Comparison of ENCODE assay signal across 1 cellular context in the genomic region with DNA sequence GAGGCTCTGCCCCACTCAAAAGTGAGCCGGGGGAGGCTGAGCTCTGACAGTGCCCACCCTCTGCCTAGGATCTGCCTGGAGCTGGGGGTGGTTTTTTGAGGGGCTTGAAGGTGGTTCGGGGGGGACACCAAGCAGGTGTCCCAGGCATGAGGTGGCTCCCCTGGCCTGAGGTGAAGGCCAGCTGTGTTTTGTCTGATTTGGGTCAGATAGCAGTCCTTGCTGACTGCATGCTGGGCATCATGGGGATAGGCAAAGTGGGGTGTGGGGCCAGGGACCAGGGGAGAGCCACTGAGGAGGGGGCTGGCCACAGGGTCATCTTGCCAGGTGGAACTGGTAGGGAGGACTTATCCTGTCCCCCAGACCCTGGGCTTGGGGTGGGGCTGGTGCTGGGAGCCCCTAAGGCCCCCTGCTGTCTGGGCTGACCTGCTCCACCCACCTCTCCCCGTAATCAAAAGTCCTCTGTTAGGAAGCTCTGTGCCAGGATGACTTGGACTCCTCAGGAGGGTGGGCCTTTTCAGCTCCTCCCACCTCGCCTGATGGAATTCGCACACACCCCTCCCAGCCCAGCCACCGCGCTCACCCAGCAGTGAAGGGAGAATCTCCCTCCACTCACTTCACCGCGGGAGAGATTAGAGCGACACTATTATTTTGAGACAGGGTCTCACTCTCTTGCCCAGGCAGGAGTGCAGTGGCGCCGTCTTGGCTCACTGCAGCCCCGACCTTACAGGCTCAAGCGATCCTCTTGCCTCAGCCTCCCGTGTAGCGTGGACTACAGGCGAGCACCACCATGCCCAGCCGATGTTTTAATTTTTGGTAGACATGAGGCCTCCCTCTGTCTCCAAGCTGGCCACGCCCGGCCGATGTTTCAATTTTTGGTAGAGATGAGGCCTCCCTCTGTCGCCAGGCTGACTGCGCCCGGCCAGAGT.
TF ChIP-seq lines count a peak whose summit lies in the region.

No MANE protein-coding gene starts in this region.

TF ChIP-seq in GM12891, 5 proteins besides CTCF, POLR2A, EP300 and RAD21 (continued from another document):
- no peak for TF ChIP-seq POU2F2 (IDR thresholded peaks at IDR 0.05; ENCODE audit: low read depth, low read length)
TF ChIP-seq in GM12891: peak in this region for 0.
